1 cellular context compared by ENCODE assay signal in genomic region chr15:39580630-39581500, GRCh38.
TF ChIP-seq lines count a peak whose summit lies in the region.

Gene THBS1, plus strand, starts transcription at chr15:39581079. Its CDS starts 779 bp downstream, at chr15:39581858.

TF ChIP-seq in HepG2, 621 proteins besides CTCF, POLR2A, EP300 and RAD21 (continued from another document and continues in another):
- TF ChIP-seq HMGXB3 (CRISPR knock-in tag; IDR thresholded peaks at IDR 0.05; ENCODE audit: borderline replicate concordance) (no peak), ZSCAN31 (CRISPR knock-in tag; IDR thresholded peaks at IDR 0.05; ENCODE audit: low read depth) (peak; percentile 89), ISL2 (CRISPR knock-in tag; IDR thresholded peaks at IDR 0.05) (peak; percentile 19; the same call in 1 of the 2 replicates), HNF4A (CRISPR knock-in tag; IDR thresholded peaks at IDR 0.05) (no peak), ZNF891 (CRISPR knock-in tag; IDR thresholded peaks at IDR 0.05) (no peak), ZNF205 (CRISPR knock-in tag; IDR thresholded peaks at IDR 0.05) (0 out of 2 replicates have a peak, but pooled peaks have one; percentile 8), ZNF276 (CRISPR knock-in tag; IDR thresholded peaks at IDR 0.05; ENCODE audit: low read depth) (peak; percentile 54; the same call in 1 of the 2 replicates), ZNF235 (CRISPR knock-in tag; IDR thresholded peaks at IDR 0.05; ENCODE audit: borderline replicate concordance) (no peak), YEATS4 (CRISPR knock-in tag; IDR thresholded peaks at IDR 0.05; ENCODE audit: borderline replicate concordance) (peak; percentile 17; the same call in 1 of the 2 replicates), RORA (CRISPR knock-in tag; IDR thresholded peaks at IDR 0.05) (no peak), NR0B2 (CRISPR knock-in tag; IDR thresholded peaks at IDR 0.05) (peak; percentile 22; the same call in 1 of the 2 replicates), ZBTB42 (CRISPR knock-in tag; IDR thresholded peaks at IDR 0.05) (no peak), ZBTB7A (CRISPR knock-in tag; IDR thresholded peaks at IDR 0.05) (no peak; the same call in 1 of the 2 replicates), ZSCAN20 (CRISPR knock-in tag; IDR thresholded peaks at IDR 0.05; ENCODE audit: borderline replicate concordance) (0 out of 2 replicates have a peak, but pooled peaks have one; percentile 18), ZNF816 (CRISPR knock-in tag; IDR thresholded peaks at IDR 0.05; ENCODE audit: borderline replicate concordance) (no peak), TFDP2 (CRISPR knock-in tag; IDR thresholded peaks at IDR 0.05) (no peak), HNRNPL (IDR thresholded peaks at IDR 0.05; ENCODE audit: low read depth, low read length) (no peak), DDIT3 (CRISPR knock-in tag; IDR thresholded peaks at IDR 0.05) (no peak), GABPB1 (CRISPR knock-in tag; IDR thresholded peaks at IDR 0.05) (peak; percentile 82), ZSCAN22 (CRISPR knock-in tag; IDR thresholded peaks at IDR 0.05) (no peak), ZNF629 (CRISPR knock-in tag; conservative IDR thresholded peaks at IDR 0.05) (no peak), ZNF552 (CRISPR knock-in tag; IDR thresholded peaks at IDR 0.05; ENCODE audit: borderline replicate concordance) (no peak), ARNT (IDR thresholded peaks at IDR 0.05) (no peak), CHD2 (IDR thresholded peaks at IDR 0.05; ENCODE audit: low read depth, low read length) (no peak), IRF2 (CRISPR knock-in tag; IDR thresholded peaks at IDR 0.05) (0 out of 2 replicates have a peak, but pooled peaks have one; percentile 15), ZNF598 (CRISPR knock-in tag; IDR thresholded peaks at IDR 0.05; ENCODE audit: borderline replicate concordance) (no peak), ZNF468 (CRISPR knock-in tag; IDR thresholded peaks at IDR 0.05) (no peak), EED (CRISPR knock-in tag; IDR thresholded peaks at IDR 0.05) (0 out of 2 replicates have a peak, but pooled peaks have one; percentile 31), ZNF770 (CRISPR knock-in tag; IDR thresholded peaks at IDR 0.05) (peak; percentile 34; the same call in 1 of the 2 replicates), KLF15 (CRISPR knock-in tag; IDR thresholded peaks at IDR 0.05; ENCODE audit: borderline replicate concordance) (no peak), MYC (CRISPR knock-in tag; IDR thresholded peaks at IDR 0.05; ENCODE audit: borderline replicate concordance) (peak; percentile 30; the same call in 1 of the 2 replicates), NR1H2 (CRISPR knock-in tag; IDR thresholded peaks at IDR 0.05; ENCODE audit: borderline replicate concordance, low read depth) (no peak), ZNF350 (CRISPR knock-in tag; IDR thresholded peaks at IDR 0.05; ENCODE audit: borderline replicate concordance, low read depth) (no peak), MLX (CRISPR knock-in tag; IDR thresholded peaks at IDR 0.05) (no peak), ZNF124 (CRISPR knock-in tag; IDR thresholded peaks at IDR 0.05) (no peak), TGIF2 (CRISPR knock-in tag; IDR thresholded peaks at IDR 0.05) (peak; percentile 53; the same call in 1 of the 2 replicates), E2F1 (CRISPR knock-in tag; IDR thresholded peaks at IDR 0.05) (peak; percentile 18; the same call in 1 of the 2 replicates), ZSCAN29 (CRISPR knock-in tag; conservative IDR thresholded peaks at IDR 0.05) (peak; percentile 11; the same call in 1 of the 2 replicates), ZNF724P (CRISPR knock-in tag; IDR thresholded peaks at IDR 0.05; ENCODE audit: borderline replicate concordance) (peak; percentile 25; the same call in 1 of the 2 replicates), KLF16 (CRISPR knock-in tag; IDR thresholded peaks at IDR 0.05) (0 out of 4 replicates have a peak, but pooled peaks of 1 of the 2 experiments have one; percentile 53), DNMT3B (CRISPR knock-in tag; conservative IDR thresholded peaks at IDR 0.05) (no peak), RBM22 (optimal IDR thresholded peaks at IDR 0.05; ENCODE audit: low read length) (no peak), ZNF160 (CRISPR knock-in tag; IDR thresholded peaks at IDR 0.05) (no peak), ZNF564 (CRISPR knock-in tag; IDR thresholded peaks at IDR 0.05) (0 out of 2 replicates have a peak, but pooled peaks have one; percentile 20), RNF219 (CRISPR knock-in tag; IDR thresholded peaks at IDR 0.05) (peak; percentile 80; the same call in 1 of the 2 replicates)
